ENCODE assay signal across 10 cellular contexts in genomic region chr6:53327017-53327395, GRCh38. TPM values are rescaled to one million over a fixed set of nuclear protein-coding genes. Genes with fewer than 3 reads are reported as not detected.
A peak's percentile ranks its signal among the peaks of the same experiment; 100 is the strongest.
DNase-seq lines count a peak whose midpoint lies in the region; ATAC-seq and TF ChIP-seq lines count a peak whose summit lies in the region.
"Had no signal": no experiment of that assay in that cellular context is flagged by ENCODE, and none has a peak within 500 bp of the region (broad histone marks: within the 10 kb centered on the region; RNA-seq: fewer than 3 reads in every experiment).

No MANE protein-coding gene starts in this region.

- no peak for TF ChIP-seq EP300 in esophagus muscularis mucosa (IDR thresholded peaks at IDR 0.05)

- H4K20me1 ChIP-seq in OCI-LY7 (ENCODE audit: insufficient read depth, low read length), result peaks cover 21% of the 10 kb centered on the region
- peaks cover 64% of the 10 kb centered on the region for H4K20me1 ChIP-seq in neural progenitor cell (ENCODE audit: low read depth)

- H3K4me1 Mint-ChIP-seq in CD8-positive, alpha-beta memory T cell, result peaks cover 75 to 85% (median 81%) of the 10 kb centered on the region in 3 donors
- H3K4me1 Mint-ChIP-seq in neural progenitor cell, result peaks cover 13% of the 10 kb centered on the region

- H3F3A ChIP-seq in neural progenitor cell (ENCODE audit: low read depth), result no peaks in the 10 kb centered on the region

- POLR2A ChIA-PET in CD8-positive, alpha-beta memory T cell (lab: Charles Lee), result no interaction called here
- POLR2A ChIA-PET in OCI-LY7 (lab: Charles Lee), result interaction anchor here (1.3 to 1.6 kb wide), 3 partner anchors 11 to 15 kb away, joined by 3 to 11 read pairs (median 7); no protein-coding TSS in a partner anchor

- H3K36me3 Mint-ChIP-seq in CD8-positive, alpha-beta memory T cell, result peaks cover 0 to 31% (median 12%) of the 10 kb centered on the region in 3 donors
- peaks cover 35% of the 10 kb centered on the region for H3K36me3 Mint-ChIP-seq in neural progenitor cell

- peak overlapping the region; percentile 27 for H3K4me2 ChIP-seq in OCI-LY7 (ENCODE audit: low read length)
- H3K4me2 ChIP-seq in neural progenitor cell, result no peak overlapping the region

- no peak overlapping the region for H3K4me3 ChIP-seq in CD8-positive, alpha-beta memory T cell (ENCODE audit: low read length)
- H3K4me3 ChIP-seq in OCI-LY7 (ENCODE audit: low read depth, low read length, poor library complexity, severe bottlenecking), result no peak overlapping the region
- no peak overlapping the region for H3K4me3 ChIP-seq in esophagus muscularis mucosa
- H3K4me3 ChIP-seq in neural progenitor cell, result no peak overlapping the region

- intact Hi-C loops in OCI-LY7 (cut with micrococcal nuclease; ENCODE audit: unreplicated experiment) (no loop called here), esophagus muscularis mucosa (cut with DNase I) (no loop called here)

- no TSS peak for BruUV-seq in OCI-LY7 (replicated peaks; lab: Mats Ljungman, UMichigan)

- CTCF ChIA-PET in CD8-positive, alpha-beta memory T cell (lab: Charles Lee), result no interaction called here
- CTCF ChIA-PET in OCI-LY7 (lab: Charles Lee; ENCODE audit: unreplicated experiment), result interaction anchor here (0.5 kb wide), 1 partner anchor 36 kb away, joined by 3 read pairs; no protein-coding TSS in a partner anchor

- H3K9ac ChIP-seq in neural progenitor cell, result no peak overlapping the region

- H3K9me3 ChIP-seq in CD8-positive, alpha-beta memory T cell (ENCODE audit: low read length), result no peaks in the 10 kb centered on the region
- H3K9me3 ChIP-seq in OCI-LY7 (ENCODE audit: low read length) (peaks cover 7% of the 10 kb centered on the region; the same call in 1 of the 2 replicates), esophagus muscularis mucosa (no peaks in the 10 kb centered on the region), neural progenitor cell (ENCODE audit: low read depth) (no peaks in the 10 kb centered on the region)

- H2AFZ ChIP-seq in OCI-LY7 (ENCODE audit: low read length) (no peak overlapping the region), neural progenitor cell (replicated peaks) (no peak overlapping the region)

- H3K27me3 ChIP-seq in CD8-positive, alpha-beta memory T cell (ENCODE audit: insufficient read depth, low read length, poor library complexity, severe bottlenecking), result no peaks in the 10 kb centered on the region
- H3K27me3 ChIP-seq in esophagus muscularis mucosa (no peaks in the 10 kb centered on the region), neural progenitor cell (no peaks in the 10 kb centered on the region)

- H3K4me1 ChIP-seq in CD8-positive, alpha-beta memory T cell (ENCODE audit: insufficient read depth, low read length), result peaks cover 53% of the 10 kb centered on the region
- H3K4me1 ChIP-seq in OCI-LY7 (ENCODE audit: insufficient read depth, low read length, poor library complexity, severe bottlenecking), result peaks cover 50% of the 10 kb centered on the region
- peaks cover 40 to 50% (median 47%) of the 10 kb centered on the region in 4 donors for H3K4me1 ChIP-seq in esophagus muscularis mucosa
- H3K4me1 ChIP-seq in neural progenitor cell, result peaks cover 14% of the 10 kb centered on the region

- H3K36me3 ChIP-seq in CD8-positive, alpha-beta memory T cell (ENCODE audit: insufficient read depth, low read length), result no peaks in the 10 kb centered on the region
- H3K36me3 ChIP-seq in OCI-LY7 (ENCODE audit: insufficient read depth, low read length) (peaks cover 36% of the 10 kb centered on the region), esophagus muscularis mucosa (no peaks in the 10 kb centered on the region), neural progenitor cell (no peaks in the 10 kb centered on the region)

- no peaks in the 10 kb centered on the region for H3K9me2 ChIP-seq in OCI-LY7 (ENCODE audit: insufficient read depth, low read length)

- H3K9me3 Mint-ChIP-seq in CD8-positive, alpha-beta memory T cell, result peaks cover 0 to 2% (median 0%) of the 10 kb centered on the region in 5 donors
- H3K9me3 Mint-ChIP-seq in neural progenitor cell, result peaks cover 22% of the 10 kb centered on the region

- TF ChIP-seq CTCF in OCI-LY7 (conservative IDR thresholded peaks at IDR 0.05; ENCODE audit: low read length) (no peak), esophagus muscularis mucosa (IDR thresholded peaks at IDR 0.05) (no peak), neural progenitor cell (IDR thresholded peaks at IDR 0.05) (no peak)

- H3K27me3 Mint-ChIP-seq in CD8-positive, alpha-beta memory T cell, result peaks cover 0 to 1% of the 10 kb centered on the region in 2 donors
- H3K27me3 Mint-ChIP-seq in neural progenitor cell (ENCODE audit: insufficient read depth, low read depth), result peaks cover 4% of the 10 kb centered on the region

- DNase-seq in CD8-positive, alpha-beta memory T cell, result no peak
- DNase-seq in OCI-LY7 (ENCODE audit: low spot score) (no peak), esophagus muscularis mucosa (ENCODE audit: extremely low spot score) (no peak), neural progenitor cell (ENCODE audit: low spot score) (no peak), CD1c-positive myeloid dendritic cell (ENCODE audit: extremely low spot score) (no peak), NCI-H128 (lab: John Stamatoyannopoulos, UW; ENCODE audit: unreplicated experiment) (no peak), NCI-H1092 (lab: John Stamatoyannopoulos, UW) (no peak)
- DNase-seq: GDM1, NCI-H82 had no signal

- peak overlapping the region in 4 of 7 donors; percentile 4 to 13 (median 6) for H3K4me3 Mint-ChIP-seq in CD8-positive, alpha-beta memory T cell
- no peak overlapping the region for H3K4me3 Mint-ChIP-seq in neural progenitor cell

- H3K79me2 ChIP-seq in OCI-LY7 (ENCODE audit: insufficient read depth, low read depth, low read length) (peaks cover 100% of the 10 kb centered on the region), neural progenitor cell (ENCODE audit: low read depth) (peaks cover 98% of the 10 kb centered on the region)

- ATAC-seq in HG03460 (IDR thresholded peaks at IDR 0.05; ENCODE audit: unreplicated experiment), result no peak

- H3K27ac ChIP-seq in CD8-positive, alpha-beta memory T cell (ENCODE audit: low read depth, low read length), result no peak overlapping the region
- H3K27ac ChIP-seq in OCI-LY7 (ENCODE audit: low read depth, low read length, poor library complexity, severe bottlenecking) (no peak overlapping the region), esophagus muscularis mucosa (replicated peaks in 1 of 4) (peak overlapping the region; percentile 69 to 79 (median 74)), neural progenitor cell (no peak overlapping the region)

- H3K27ac Mint-ChIP-seq in CD8-positive, alpha-beta memory T cell, result peak overlapping the region; percentile 19 to 90 (median 58)
- peak overlapping the region; percentile 24 for H3K27ac Mint-ChIP-seq in neural progenitor cell

- TF ChIP-seq POLR2A in esophagus muscularis mucosa (IDR thresholded peaks at IDR 0.05; ENCODE audit: low read depth), result no peak

RNA-seq across cellular contexts. Expression of gene ELOVL5, which starts 21.7 kb away (rescaled TPM):
- total RNA-seq in CD8-positive, alpha-beta memory T cell, result 100 to 1,000 TPM; 117 to 124 TPM
- 96.9 TPM for polyA plus RNA-seq in CD8-positive, alpha-beta memory T cell
- total RNA-seq in OCI-LY7 (2014; rRNA removed; shearing (Covaris generic)), result 65.4 and 66.8 TPM in 2 replicates
- 97.1 and 107 TPM in 2 replicates for total RNA-seq in OCI-LY7 (2022)
- total RNA-seq in esophagus muscularis mucosa, result 10 to 100 TPM; 55.2 to 80.2 (median 64.8) TPM
- total RNA-seq in neural progenitor cell (ENCODE audit: low replicate concordance), result 137 and 185 TPM in 2 replicates

Comparison
In these comparisons a context has a peak if more than half of its experiments do, and no peak if none do; other contexts are left out.
1. H3K27ac ChIP-seq: peak in esophagus muscularis mucosa (4 of 4); none in CD8-positive, alpha-beta memory T cell (single experiment), OCI-LY7 (single experiment) and neural progenitor cell (single experiment).